9 cellular contexts compared by ENCODE assay signal in the genomic region with DNA sequence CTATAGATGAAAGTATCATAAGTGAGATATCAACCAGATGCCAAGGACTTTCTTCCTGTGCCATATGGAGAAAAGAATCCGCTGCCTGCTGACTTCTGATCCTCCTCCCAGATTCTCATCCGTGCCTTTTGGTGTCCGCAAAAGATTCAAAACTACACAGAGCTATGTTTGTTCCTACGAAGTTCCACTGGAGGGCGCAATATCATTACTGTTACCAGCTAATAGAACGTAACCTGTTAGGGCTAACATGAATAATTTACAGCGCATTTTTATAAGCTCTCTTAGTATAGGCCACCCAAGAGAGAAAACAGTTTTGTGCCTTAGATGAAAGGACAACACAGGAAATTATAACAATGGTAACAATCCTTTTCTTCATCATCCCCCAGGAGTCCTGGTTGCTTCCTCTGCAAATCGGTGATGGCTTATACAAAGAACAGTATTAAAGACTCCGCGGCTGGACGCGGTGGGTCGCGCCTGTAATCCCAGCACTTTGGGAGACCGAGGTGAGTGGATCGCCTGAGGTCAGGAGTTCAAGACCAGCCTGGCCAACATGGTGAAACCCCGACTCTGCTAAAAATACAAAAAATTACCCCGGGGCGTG.
DNase-seq lines count a peak whose midpoint lies in the region; ATAC-seq, FAIRE-seq and TF ChIP-seq lines count a peak whose summit lies in the region.
"Had no signal": no experiment of that assay in that cellular context is flagged by ENCODE, and none has a peak within 500 bp of the region (broad histone marks: within the 10 kb centered on the region; RNA-seq: fewer than 3 reads in every experiment).

No MANE protein-coding gene starts in this region.

- no peaks in the 10 kb centered on the region for H3K4me1 Mint-ChIP-seq in nephron

- peaks cover 6% of the 10 kb centered on the region for H3K9me3 Mint-ChIP-seq in nephron

- H3K27me3 Mint-ChIP-seq in nephron (ENCODE audit: low read depth) = peaks cover 15% of the 10 kb centered on the region

- peak; percentile 39 for DNase-seq in AG08395 (ENCODE audit: low spot score)
- DNase-seq in GM04504 (ENCODE audit: low read depth) = peak; percentile 6
- peak; percentile 68 for DNase-seq in NCI-H2227 (lab: John Stamatoyannopoulos, UW; ENCODE audit: unreplicated experiment)

- peak; percentile 26 to 59 (median 44) for TF ChIP-seq CTCF in nephron (IDR thresholded peaks at IDR 0.05; ENCODE audit: unreplicated experiment in 3 of 3)

- no peak for ATAC-seq in GM18861 (IDR thresholded peaks at IDR 0.05; ENCODE audit: unreplicated experiment)
- no peak for ATAC-seq in GM19455 (IDR thresholded peaks at IDR 0.05; ENCODE audit: unreplicated experiment)
- ATAC-seq in HG03159 (IDR thresholded peaks at IDR 0.05; ENCODE audit: unreplicated experiment) = no peak

- H3K4me3 Mint-ChIP-seq in nephron = no peak overlapping the region

- H3K36me3 Mint-ChIP-seq in nephron (ENCODE audit: low read depth) = no peaks in the 10 kb centered on the region

- peak; percentile 65 for FAIRE-seq in colon (lab: Jason Lieb, UNC)
- FAIRE-seq: frontal cortex had no signal

- no peak overlapping the region for H3K27ac Mint-ChIP-seq in nephron

Comparison
In these comparisons a context has a peak if more than half of its experiments do, and no peak if none do; other contexts are left out.
1. DNase-seq: peak in every context shown above with its lines; median percentile 68 in NCI-H2227; 39 in AG08395; 6 in GM04504.